Comparison of ENCODE assay signal across 8 cellular contexts in the genomic region with DNA sequence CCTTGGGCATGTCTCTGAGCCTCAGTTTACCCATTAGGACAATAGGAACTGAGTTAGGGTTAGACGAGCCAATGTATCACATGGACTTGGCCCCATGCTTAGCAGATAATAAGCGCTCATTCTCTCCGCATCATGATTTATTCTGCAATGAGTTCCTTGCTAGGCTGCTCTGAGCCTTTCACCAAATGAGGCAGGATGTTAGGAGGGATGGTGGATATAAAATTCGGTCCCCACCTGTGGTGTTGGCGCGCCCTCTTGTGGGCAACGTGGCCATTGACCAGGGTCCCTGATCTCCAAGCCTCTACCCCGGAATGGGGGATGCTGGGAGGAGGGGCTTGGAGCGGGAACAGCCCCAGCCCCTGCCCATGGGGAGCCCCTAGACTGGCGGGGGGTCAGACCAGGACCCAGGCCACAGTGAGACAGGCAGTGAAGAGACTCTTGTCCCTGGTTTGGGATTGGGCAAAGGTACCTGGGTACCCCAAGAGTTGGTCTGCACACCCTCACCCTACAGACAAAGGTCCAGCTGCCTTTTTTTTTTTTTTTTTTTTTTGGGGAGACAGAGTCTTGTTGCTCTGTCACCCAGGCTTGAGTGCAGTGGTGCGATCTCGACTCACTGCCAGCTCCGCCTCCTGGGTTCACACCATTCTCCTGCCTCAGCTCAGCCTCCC. TPM values are rescaled to one million over a fixed set of nuclear protein-coding genes. Genes with fewer than 3 reads are reported as not detected.
A peak's percentile ranks its signal among the peaks of the same experiment; 100 is the strongest.
DNase-seq lines count a peak whose midpoint lies in the region; ATAC-seq and TF ChIP-seq lines count a peak whose summit lies in the region.

No MANE protein-coding gene starts in this region.

- H3K4me2 ChIP-seq in DOHH2 (ENCODE audit: low read length) = no peak overlapping the region
- no peak overlapping the region for H3K4me2 ChIP-seq in neuronal stem cell (ENCODE audit: insufficient read depth, low read length, poor library complexity, severe bottlenecking)

- H4K8ac ChIP-seq in neuronal stem cell (ENCODE audit: low read depth, low read length) = no peak overlapping the region

- H2BK5ac ChIP-seq in neuronal stem cell (ENCODE audit: low read length) = no peak overlapping the region

- no peaks in the 10 kb centered on the region for H3K9me2 ChIP-seq in DOHH2 (replicated peaks; ENCODE audit: control insufficient read depth, low read length)

- H2BK12ac ChIP-seq in neuronal stem cell (ENCODE audit: low read length) = no peak overlapping the region

- H4K20me1 ChIP-seq in DOHH2 (ENCODE audit: control insufficient read depth, insufficient read depth, low read depth, low read length) = no peaks in the 10 kb centered on the region

- peak; percentile 96 for TF ChIP-seq CTCF in DOHH2 (IDR thresholded peaks at IDR 0.05; ENCODE audit: low read depth, low read length, poor library complexity, severe bottlenecking)
- TF ChIP-seq CTCF in RWPE2 (IDR thresholded peaks at IDR 0.05; ENCODE audit: poor library complexity, severe bottlenecking) = peak; percentile 86
- peak; percentile 86 for TF ChIP-seq CTCF in fibroblast of pulmonary artery (IDR thresholded peaks at IDR 0.05; ENCODE audit: low read length, missing control alignments)

- H3K36me3 ChIP-seq in DOHH2 (ENCODE audit: control insufficient read depth, low read length) (no peaks in the 10 kb centered on the region), RWPE2 (ENCODE audit: low read depth) (no peaks in the 10 kb centered on the region), neuronal stem cell (replicated peaks in 1 of 2; ENCODE audit: control insufficient read depth in 2 of 2, insufficient read depth in 2 of 2, low read length in 2 of 2) (peaks cover 23 to 33% of the 10 kb centered on the region in 2 donors)

- H2BK120ac ChIP-seq in neuronal stem cell (ENCODE audit: low read depth, low read length) = no peak overlapping the region

- ATAC-seq in RWPE2 (ENCODE audit: low read depth) (peak; percentile 85), HG02623 (IDR thresholded peaks at IDR 0.05; ENCODE audit: unreplicated experiment) (no peak)

- H2AK5ac ChIP-seq in neuronal stem cell (ENCODE audit: low read depth, low read length) = no peak overlapping the region

- no peak overlapping the region for H3K4me3 ChIP-seq in DOHH2 (ENCODE audit: low read length)
- no peak overlapping the region for H3K4me3 ChIP-seq in RWPE2 (ENCODE audit: severe bottlenecking)
- no peak overlapping the region for H3K4me3 ChIP-seq in fibroblast of pulmonary artery (replicated peaks; ENCODE audit: low read depth, low read length)
- no peak overlapping the region for H3K4me3 ChIP-seq in neuronal stem cell (ENCODE audit: low read length in 2 of 2)

- no peak overlapping the region for H3K9ac ChIP-seq in neuronal stem cell (ENCODE audit: low read depth, low read length, poor library complexity)

- no peak overlapping the region for H3K27ac ChIP-seq in DOHH2 (ENCODE audit: low read depth, low read length)
- H3K27ac ChIP-seq in RWPE2 (ENCODE audit: poor library complexity, severe bottlenecking) = no peak overlapping the region
- no peak overlapping the region for H3K27ac ChIP-seq in neuronal stem cell (replicated peaks; ENCODE audit: low read length)
- H3K27ac ChIP-seq in substantia nigra (ENCODE audit: low read depth, low read length, poor library complexity, severe bottlenecking) = no peak overlapping the region

- no peak overlapping the region for H3K4ac ChIP-seq in neuronal stem cell (ENCODE audit: low read length)

- no peak overlapping the region for H2BK15ac ChIP-seq in neuronal stem cell (ENCODE audit: low read length)

- H3K14ac ChIP-seq in neuronal stem cell (ENCODE audit: low read length) = no peak overlapping the region

- no peaks in the 10 kb centered on the region for H3F3A ChIP-seq in DOHH2 (ENCODE audit: control insufficient read depth, insufficient read depth)

- H3K4me1 ChIP-seq in DOHH2 (ENCODE audit: control insufficient read depth, low read length) = no peaks in the 10 kb centered on the region
- H3K4me1 ChIP-seq in RWPE2 (ENCODE audit: insufficient read depth, poor library complexity, severe bottlenecking) = no peaks in the 10 kb centered on the region
- no peaks in the 10 kb centered on the region for H3K4me1 ChIP-seq in neuronal stem cell (ENCODE audit: control insufficient read depth in 2 of 2, insufficient read depth in 1 of 2, low read depth in 1 of 2, low read length in 2 of 2)

- no peaks in the 10 kb centered on the region for H3K79me2 ChIP-seq in DOHH2 (ENCODE audit: control insufficient read depth, low read length)

- no peaks in the 10 kb centered on the region for H3K27me3 ChIP-seq in DOHH2 (ENCODE audit: control insufficient read depth, low read length)
- no peaks in the 10 kb centered on the region for H3K27me3 ChIP-seq in RWPE2 (ENCODE audit: insufficient read depth, poor library complexity, severe bottlenecking)
- H3K27me3 ChIP-seq in neuronal stem cell (ENCODE audit: control insufficient read depth in 3 of 3, insufficient read depth in 3 of 3, low read depth in 1 of 3, low read length in 3 of 3) = no peaks in the 10 kb centered on the region

- H3K18ac ChIP-seq in neuronal stem cell (ENCODE audit: low read length) = no peak overlapping the region

- peak overlapping the region; percentile 6 for H3K23ac ChIP-seq in neuronal stem cell (ENCODE audit: low read depth, low read length, poor library complexity)

- peaks cover 10% of the 10 kb centered on the region for H3K79me1 ChIP-seq in neuronal stem cell (ENCODE audit: low read depth, low read length)

- no peaks in the 10 kb centered on the region for H3K9me3 ChIP-seq in DOHH2 (ENCODE audit: control insufficient read depth, insufficient read depth, low read length)
- no peaks in the 10 kb centered on the region for H3K9me3 ChIP-seq in RWPE2 (ENCODE audit: severe bottlenecking)
- H3K9me3 ChIP-seq in neuronal stem cell (replicated peaks in 1 of 2; ENCODE audit: control insufficient read depth in 2 of 2, insufficient read depth in 1 of 2, low read depth in 1 of 2, low read length in 2 of 2) = no peaks in the 10 kb centered on the region

- DNase-seq in Kasumi-1 (lab: John Stamatoyannopoulos, UW) = peak; percentile 78 to 81
- DNase-seq in RWPE2 (ENCODE audit: low spot score) = no peak
- peak; percentile 71 to 75 for DNase-seq in activated T-helper 1 cell treated with anti-CD3 and anti-CD28 coated beads, Interleukin-2, amount 50 U/mL, for 16 hours (ENCODE audit: low read depth in 1 of 2, low spot score in 1 of 2)
- peak; percentile 82 for DNase-seq in fibroblast of pulmonary artery (ENCODE audit: low read depth)
- DNase-seq in neuronal stem cell (ENCODE audit: low spot score) = peak; percentile 87
- peak in 48 of 49 donors; percentile 8 to 84 (median 63) for DNase-seq in substantia nigra (lab: John Stamatoyannopoulos, UW)

- no CpG with 5 or more reads among the region's 13 CpGs for WGBS in neuronal stem cell (ENCODE audit: extremely low coverage in 2 of 2, insufficient read length in 2 of 2, insufficient replicate concordance in 1 of 2), 2 donors

- no peak overlapping the region for H4K91ac ChIP-seq in neuronal stem cell (ENCODE audit: low read depth, low read length, poor library complexity)

- no peak overlapping the region for H2AFZ ChIP-seq in neuronal stem cell (ENCODE audit: low read length)

RNA-seq across cellular contexts. Expression of a gene that starts 43.9 kb away (rescaled TPM):
- 65.3 TPM for polyA plus RNA-seq in neuronal stem cell (2013, experiment 1 of 2)
- polyA plus RNA-seq in neuronal stem cell (2013, experiment 2 of 2) = 62.5 TPM

RNA-seq across cellular contexts. Expression of a gene that starts 55.1 kb away (rescaled TPM):
- 28.0 TPM for polyA plus RNA-seq in neuronal stem cell (2013, experiment 1 of 2)
- polyA plus RNA-seq in neuronal stem cell (2013, experiment 2 of 2) = 26.3 TPM
